In the genomic region with DNA sequence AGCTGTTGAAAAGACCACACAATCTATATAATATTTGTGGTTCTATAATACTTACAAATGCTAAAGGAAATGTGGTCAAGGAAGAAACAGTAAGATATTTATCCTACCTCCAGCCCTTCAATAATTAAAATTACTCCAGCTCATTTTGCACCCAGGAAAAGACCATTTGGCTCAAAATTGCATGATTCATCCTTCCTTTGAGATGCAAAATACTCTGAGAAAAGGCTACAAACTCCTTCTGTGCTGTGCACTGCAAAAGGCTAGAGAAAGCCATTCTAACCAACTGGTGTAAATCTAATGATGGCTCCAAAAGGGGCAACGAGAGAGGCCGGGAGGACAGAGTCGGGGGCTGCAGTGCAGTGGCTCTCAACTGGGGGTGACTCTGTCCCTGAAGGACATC, we compare ENCODE assay signal across 14 cellular contexts. TPM values are rescaled to one million over a fixed set of nuclear protein-coding genes. Genes with fewer than 3 reads are reported as not detected.
A peak's percentile ranks its signal among the peaks of the same experiment; 100 is the strongest.
DNase-seq lines count a peak whose midpoint lies in the region; ATAC-seq and TF ChIP-seq lines count a peak whose summit lies in the region.
"Had no signal": no experiment of that assay in that cellular context is flagged by ENCODE, and none has a peak within 500 bp of the region (broad histone marks: within the 10 kb centered on the region; RNA-seq: fewer than 3 reads in every experiment).

No MANE protein-coding gene starts in this region.

- H3K4me3 Mint-ChIP-seq in activated T-cell treated with anti-CD3 and anti-CD28 coated beads, Interleukin-2, amount 50 U/mL, for 24 hours: no peak overlapping the region
- H3K4me3 Mint-ChIP-seq in activated T-cell treated with anti-CD3 and anti-CD28 coated beads, Interleukin-2, amount 50 U/mL, for 4 hours: no peak overlapping the region
- H3K4me3 Mint-ChIP-seq: CD14-positive monocyte had no signal

- no peak for TF ChIP-seq CTCF in RWPE2 (IDR thresholded peaks at IDR 0.05; ENCODE audit: poor library complexity, severe bottlenecking)
- TF ChIP-seq CTCF in esophagus squamous epithelium (IDR thresholded peaks at IDR 0.05): no peak
- no peak for TF ChIP-seq CTCF in prostate gland (IDR thresholded peaks at IDR 0.05)

- no peaks in the 10 kb centered on the region for H3K9me3 Mint-ChIP-seq in activated T-cell treated with anti-CD3 and anti-CD28 coated beads, Interleukin-2, amount 50 U/mL, for 24 hours
- H3K9me3 Mint-ChIP-seq in activated T-cell treated with anti-CD3 and anti-CD28 coated beads, Interleukin-2, amount 50 U/mL, for 4 hours: no peaks in the 10 kb centered on the region
- H3K9me3 Mint-ChIP-seq: CD14-positive monocyte had no signal

- H3K36me3 ChIP-seq in RWPE2 (ENCODE audit: low read depth) (no peaks in the 10 kb centered on the region; the same call in 1 of the 2 replicates), esophagus squamous epithelium (no peaks in the 10 kb centered on the region), prostate gland (no peaks in the 10 kb centered on the region)

- DNase-seq in activated T-cell treated with anti-CD3 and anti-CD28 coated beads, Interleukin-2, amount 50 U/mL, for 24 hours: no peak
- no peak for DNase-seq in activated T-cell treated with anti-CD3 and anti-CD28 coated beads, Interleukin-2, amount 50 U/mL, for 4 hours
- DNase-seq in RWPE2 (ENCODE audit: low spot score) (no peak), esophagus squamous epithelium (lab: John Stamatoyannopoulos, UW) (no peak), cortex of kidney (lab: John Stamatoyannopoulos, UW) (no peak), prostate gland (ENCODE audit: low spot score) (no peak), Ammon's horn (ENCODE audit: low spot score) (no peak)
- DNase-seq: Caco-2, NCI-H1436 treated with DMSO at 0.1 percent for 48 hours, NCI-H2081 treated with DMSO at 0.1 percent for 48 hours, NCI-H524, SJCRH30 had no signal

- no peak for ATAC-seq in activated T-cell treated with anti-CD3 and anti-CD28 coated beads, Interleukin-2, amount 50 U/mL, for 4 hours
- ATAC-seq in RWPE2 (ENCODE audit: low read depth) (no peak), GM19467 (IDR thresholded peaks at IDR 0.05; ENCODE audit: unreplicated experiment) (no peak)

- no peak overlapping the region for H3K4me3 ChIP-seq in RWPE2 (ENCODE audit: severe bottlenecking)
- H3K4me3 ChIP-seq in esophagus squamous epithelium: no peak overlapping the region
- no peak overlapping the region for H3K4me3 ChIP-seq in prostate gland
- H3K4me3 ChIP-seq: SJCRH30 had no signal

- H3K27ac ChIP-seq in RWPE2 (ENCODE audit: poor library complexity, severe bottlenecking) (peak overlapping the region; percentile 17), esophagus squamous epithelium (peak overlapping the region; percentile 17 to 80 (median 72)), prostate gland (no peak overlapping the region)
- H3K27ac ChIP-seq: SJCRH30 had no signal

- intact Hi-C loops in esophagus squamous epithelium (cut with DNase I): no loop called here
- intact Hi-C loops in prostate gland (cut with DNase I): no loop called here

- H3K4me1 Mint-ChIP-seq in activated T-cell treated with anti-CD3 and anti-CD28 coated beads, Interleukin-2, amount 50 U/mL, for 24 hours (ENCODE audit: low read depth): peaks cover 61% of the 10 kb centered on the region
- peaks cover 37% of the 10 kb centered on the region for H3K4me1 Mint-ChIP-seq in activated T-cell treated with anti-CD3 and anti-CD28 coated beads, Interleukin-2, amount 50 U/mL, for 4 hours (ENCODE audit: low read depth)

- no peaks in the 10 kb centered on the region for H3K9me3 ChIP-seq in RWPE2 (ENCODE audit: severe bottlenecking)
- H3K9me3 ChIP-seq in esophagus squamous epithelium: no peaks in the 10 kb centered on the region
- no peaks in the 10 kb centered on the region for H3K9me3 ChIP-seq in prostate gland
- H3K9me3 ChIP-seq: Caco-2, SJCRH30 had no signal

- H3K4me1 ChIP-seq in RWPE2 (ENCODE audit: insufficient read depth, poor library complexity, severe bottlenecking): peaks cover 26% of the 10 kb centered on the region
- peaks cover 8 to 80% (median 31%) of the 10 kb centered on the region in 3 donors for H3K4me1 ChIP-seq in esophagus squamous epithelium
- peaks cover under 1% of the 10 kb centered on the region for H3K4me1 ChIP-seq in prostate gland (replicated peaks)
- H3K4me1 ChIP-seq: Caco-2, SJCRH30 had no signal

- 46% methylated on average over 3 of the region's 3 CpGs; no CpG with 5 or more reads in 1 of the 2 donors for WGBS in esophagus squamous epithelium, 2 donors
- 97% methylated on average over 3 of the region's 3 CpGs for WGBS in prostate gland

- TF ChIP-seq POLR2A in esophagus squamous epithelium (IDR thresholded peaks at IDR 0.05): no peak
- no peak for TF ChIP-seq POLR2A in prostate gland (IDR thresholded peaks at IDR 0.05)

- no peaks in the 10 kb centered on the region for H3K27me3 ChIP-seq in RWPE2 (ENCODE audit: insufficient read depth, poor library complexity, severe bottlenecking)
- no peaks in the 10 kb centered on the region for H3K27me3 ChIP-seq in esophagus squamous epithelium
- H3K27me3 ChIP-seq in prostate gland (replicated peaks; ENCODE audit: insufficient read depth): no peaks in the 10 kb centered on the region
- H3K27me3 ChIP-seq: SJCRH30 had no signal

- H3K27ac Mint-ChIP-seq in activated T-cell treated with anti-CD3 and anti-CD28 coated beads, Interleukin-2, amount 50 U/mL, for 24 hours: peak overlapping the region; percentile 76

- peaks cover 19% of the 10 kb centered on the region for H3K36me3 Mint-ChIP-seq in activated T-cell treated with anti-CD3 and anti-CD28 coated beads, Interleukin-2, amount 50 U/mL, for 24 hours (ENCODE audit: low read depth)
- H3K36me3 Mint-ChIP-seq in activated T-cell treated with anti-CD3 and anti-CD28 coated beads, Interleukin-2, amount 50 U/mL, for 4 hours (ENCODE audit: insufficient read depth): peaks cover 3% of the 10 kb centered on the region

- no peaks in the 10 kb centered on the region for H3K27me3 Mint-ChIP-seq in activated T-cell treated with anti-CD3 and anti-CD28 coated beads, Interleukin-2, amount 50 U/mL, for 24 hours
- H3K27me3 Mint-ChIP-seq in activated T-cell treated with anti-CD3 and anti-CD28 coated beads, Interleukin-2, amount 50 U/mL, for 4 hours (ENCODE audit: low read depth): no peaks in the 10 kb centered on the region

RNA-seq across cellular contexts. Expression of a gene that starts 32.7 kb away (rescaled TPM):
- total RNA-seq in activated T-cell treated with anti-CD3 and anti-CD28 coated beads, Interleukin-2, amount 50 U/mL, for 4 hours: 100 to 1,000 TPM; 173 to 216 (median 180) TPM
- total RNA-seq in esophagus squamous epithelium (100 to 1,000 TPM in 1 of 4 donors, 10 to 100 TPM in 3; 87.5 to 127 (median 93.9) TPM), prostate gland (10 to 100 TPM; 19.1 to 35.3 TPM)

Comparison
In these comparisons a context has a peak if more than half of its experiments do, and no peak if none do; other contexts are left out.
1. H3K27ac ChIP-seq: peak in RWPE2 (single experiment) and esophagus squamous epithelium (4 of 4); none in prostate gland (0 of 2).